Comparison of ENCODE assay signal across 2 cellular contexts in genomic region chr5:157328277-157328912, GRCh38.
TF ChIP-seq lines count a peak whose summit lies in the region.

No MANE protein-coding gene starts in this region.

TF ChIP-seq in HEK293, 187 proteins besides CTCF, POLR2A, EP300 and RAD21 (continued from another document):
- TF ChIP-seq ZNF623 (tag by site-specific recombination; IDR thresholded peaks at IDR 0.05): peak; percentile 59
- 0 out of 2 replicates have a peak, but pooled peaks have one; percentile 24 for TF ChIP-seq SP7 (tag by site-specific recombination; IDR thresholded peaks at IDR 0.05)
- peak; percentile 43; the same call in 1 of the 2 replicates for TF ChIP-seq ZBTB17 (tag by site-specific recombination; IDR thresholded peaks at IDR 0.05)
TF ChIP-seq in HEK293: peak in this region for 11.

TF ChIP-seq in SK-N-SH, 30 proteins besides CTCF, POLR2A, EP300 and RAD21 (continued from another document):
- TF ChIP-seq IRF3 (IDR thresholded peaks at IDR 0.05; ENCODE audit: low read depth, low read length): no peak
- 0 out of 2 replicates have a peak, but pooled peaks have one; percentile 27 for TF ChIP-seq MAX (IDR thresholded peaks at IDR 0.05; ENCODE audit: low read depth)
- TF ChIP-seq TAF1 (IDR thresholded peaks at IDR 0.05; ENCODE audit: borderline replicate concordance, low read depth, low read length): no peak
- TF ChIP-seq NRF1 (IDR thresholded peaks at IDR 0.05; ENCODE audit: low read depth, low read length): no peak
- peak; percentile 33 for TF ChIP-seq CHD2 (IDR thresholded peaks at IDR 0.05; ENCODE audit: low read length, partially characterized antibody)
- TF ChIP-seq FOXJ3 (CRISPR knock-in tag; IDR thresholded peaks at IDR 0.05): no peak
- no peak for TF ChIP-seq POLR2AphosphoS5 (IDR thresholded peaks at IDR 0.05; ENCODE audit: low read depth, low read length)
- TF ChIP-seq RXRA (IDR thresholded peaks at IDR 0.05; ENCODE audit: borderline replicate concordance, low read depth): no peak
- TF ChIP-seq TEAD4 (IDR thresholded peaks at IDR 0.05; ENCODE audit: borderline replicate concordance, insufficient read depth): no peak
- TF ChIP-seq NFIC (IDR thresholded peaks at IDR 0.05; ENCODE audit: borderline replicate concordance): no peak
- no peak for TF ChIP-seq RCOR1 (IDR thresholded peaks at IDR 0.05; ENCODE audit: low read length)
- TF ChIP-seq SMC3 (IDR thresholded peaks at IDR 0.05; ENCODE audit: low read depth, low read length): peak; percentile 90
- TF ChIP-seq EZH2phosphoT487 (IDR thresholded peaks at IDR 0.05; ENCODE audit: borderline replicate concordance, low read depth): no peak
- TF ChIP-seq USF1 (IDR thresholded peaks at IDR 0.05; ENCODE audit: borderline replicate concordance, low read depth): no peak
- TF ChIP-seq GATA2 (CRISPR knock-in tag; IDR thresholded peaks at IDR 0.05): no peak
- TF ChIP-seq RFX5 (IDR thresholded peaks at IDR 0.05; ENCODE audit: low read length): no peak
- peak; percentile 63; the same call in 1 of the 2 replicates for TF ChIP-seq MXI1 (IDR thresholded peaks at IDR 0.05; ENCODE audit: low read depth, low read length)
- no peak for TF ChIP-seq ELF1 (IDR thresholded peaks at IDR 0.05)
- no peak for TF ChIP-seq ZBTB33 (IDR thresholded peaks at IDR 0.05; ENCODE audit: borderline replicate concordance, low read depth)
TF ChIP-seq in SK-N-SH: peak in this region for 5.
